In genomic region chr13:44015133-44015532, GRCh38 we compare ENCODE assay signal across 16 cellular contexts.
"Had no signal": no experiment of that assay in that cellular context is flagged by ENCODE, and none has a peak within 500 bp of the region (broad histone marks: within the 10 kb centered on the region; RNA-seq: fewer than 3 reads in every experiment).

No MANE protein-coding gene starts in this region.

- H3K4me3 Mint-ChIP-seq: central memory CD8-positive, alpha-beta T cell; mesothelial cell of epicardium; natural killer cell had no signal

- H3K4me1 Mint-ChIP-seq: central memory CD8-positive, alpha-beta T cell had no signal

- H3K36me3 ChIP-seq: heart right ventricle, left lung, sigmoid colon, stomach had no signal

- H3K27me3 ChIP-seq: dorsolateral prefrontal cortex, heart right ventricle, left lung, sigmoid colon, stomach had no signal

- DNase-seq: cortex of kidney; dorsolateral prefrontal cortex; effector memory CD4-positive, alpha-beta T cell; heart right ventricle; left lung; natural killer cell; sigmoid colon; stimulated activated CD4-positive, alpha-beta T cell treated with anti-CD3 and anti-CD28 coated beads, Interleukin-12 subunit alpha, Interleukin-12 subunit beta, amount 100 ng/mL, for 4 hours; stimulated activated naive CD4-positive, alpha-beta T cell; stomach; substantia nigra had no signal

- H3K27ac ChIP-seq: left lung, sigmoid colon had no signal

- H3K4me3 ChIP-seq: dorsolateral prefrontal cortex, heart right ventricle, left lung, lung, sigmoid colon, skin epidermis, stomach had no signal

- H3K9me3 ChIP-seq: heart right ventricle, left lung, sigmoid colon, stomach had no signal

- H3K27ac Mint-ChIP-seq: mesothelial cell of epicardium, natural killer cell had no signal

- H3K36me3 Mint-ChIP-seq: mesothelial cell of epicardium, natural killer cell had no signal

- H3K9me3 Mint-ChIP-seq: central memory CD8-positive, alpha-beta T cell; mesothelial cell of epicardium; natural killer cell had no signal

- ATAC-seq: esophagus mucosa, left lung, natural killer cell had no signal

- H3K4me1 ChIP-seq: left lung had no signal
